ENCODE assay signal across 8 cellular contexts in the genomic region with DNA sequence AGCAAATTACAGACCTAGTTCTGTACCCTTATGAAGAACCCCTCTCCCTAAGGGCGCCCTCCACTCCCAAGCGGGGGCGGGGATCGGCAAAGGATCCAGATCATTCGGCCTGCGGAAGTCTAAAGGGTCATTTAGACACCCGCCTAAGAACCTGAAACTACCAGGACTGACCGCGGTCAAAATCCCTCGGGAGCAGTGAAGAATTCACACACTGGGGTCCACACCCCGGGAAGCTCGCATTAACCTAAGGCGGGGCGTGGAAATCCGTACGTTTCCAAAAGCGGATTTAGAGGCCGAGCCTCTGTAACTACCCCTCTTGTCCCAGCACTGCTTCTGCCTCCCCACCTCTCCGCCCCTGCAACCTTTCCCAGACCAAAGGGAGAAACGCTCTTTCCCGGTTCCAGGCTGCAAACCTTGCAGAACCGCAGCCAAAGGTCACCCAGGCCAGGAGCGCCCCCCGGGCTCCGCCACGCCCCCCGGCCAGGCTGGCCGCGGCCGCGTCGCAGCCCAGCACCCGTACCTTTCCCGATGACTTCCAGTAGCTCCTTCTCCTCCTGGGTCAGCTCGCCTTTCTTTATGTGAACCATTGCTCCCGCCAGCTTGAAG. TPM values are rescaled to one million over a fixed set of nuclear protein-coding genes. Genes with fewer than 3 reads are reported as not detected.
DNase-seq lines count a peak whose midpoint lies in the region; ATAC-seq, FAIRE-seq and TF ChIP-seq lines count a peak whose summit lies in the region.

No MANE protein-coding gene starts in this region.

- H4K5ac ChIP-seq in H9 (ENCODE audit: insufficient read length, low read depth, low read length) (no peak overlapping the region), mesendoderm (ENCODE audit: low read length) (no peak overlapping the region)

- H3K9me3 Mint-ChIP-seq in CD8-positive, alpha-beta T cell, result no peaks in the 10 kb centered on the region
- no peaks in the 10 kb centered on the region for H3K9me3 Mint-ChIP-seq in H9

- peaks cover 40% of the 10 kb centered on the region for H3K4me1 ChIP-seq in CD8-positive, alpha-beta T cell (ENCODE audit: insufficient read depth, low read length)
- H3K4me1 ChIP-seq in H9 (ENCODE audit: insufficient read depth, low read length) (peaks cover 6% of the 10 kb centered on the region; the same call in 1 of the 2 replicates), mesendoderm (ENCODE audit: control insufficient read depth, low read depth, low read length) (peaks cover 7% of the 10 kb centered on the region), thyroid gland (peaks cover 23 to 36% of the 10 kb centered on the region in 2 donors)

- peak in 3 of 7 experiments; percentile 7 to 22 (median 15) for DNase-seq in CD8-positive, alpha-beta T cell
- no peak for DNase-seq in H9
- peak; percentile 39 for DNase-seq in RKO (ENCODE audit: low spot score)
- peak in 2 of 10 donors; percentile 16 to 56 for DNase-seq in dorsolateral prefrontal cortex
- no peak for DNase-seq in mesendoderm
- peak in 1 of 2 donors; percentile 30 for DNase-seq in thyroid gland
- DNase-seq in GM12891 (ENCODE audit: insufficient read length, low spot score), result no peak
- no peak for DNase-seq in Ammon's horn (ENCODE audit: low spot score)

- peaks cover 10% of the 10 kb centered on the region for H3K23me2 ChIP-seq in H9 (ENCODE audit: insufficient read length, low read depth, low read length, poor library complexity, severe bottlenecking)

- peak overlapping the region; percentile 36 for H3K18ac ChIP-seq in H9 (ENCODE audit: insufficient read length, low read depth, low read length)
- peak overlapping the region; percentile 25 for H3K18ac ChIP-seq in mesendoderm (ENCODE audit: low read length)

- intact Hi-C loops in CD8-positive, alpha-beta T cell (cut with DNase I, micrococcal nuclease), result loop anchor here (1.0 to 10.0 kb wide), 6 partner anchors 42 to 1297 kb away; a partner anchor contains a TSS
- intact Hi-C loops in dorsolateral prefrontal cortex (cut with DNase I), result loop anchor here in 1 of 2 donors (5.0 kb wide), 1 partner anchor 223 kb away; a partner anchor contains a TSS
- intact Hi-C loops in thyroid gland (cut with DNase I), result loop anchor here (10.0 kb wide), 1 partner anchor 110 kb away; a partner anchor contains a TSS

- ATAC-seq in CD8-positive, alpha-beta T cell, result peak; percentile 2

- peaks cover 23% of the 10 kb centered on the region for H3K36me3 Mint-ChIP-seq in CD8-positive, alpha-beta T cell
- H3K36me3 Mint-ChIP-seq in H9 (ENCODE audit: insufficient read depth in 1 of 3, low read depth in 3 of 3), result peaks cover 0 to 1% (median 0%) of the 10 kb centered on the region in 3 experiments; a peak in 2 of 7 replicates

- no peak overlapping the region for H3K23ac ChIP-seq in H9 (ENCODE audit: insufficient read length, low read depth, low read length)
- H3K23ac ChIP-seq in mesendoderm (ENCODE audit: low read length), result no peak overlapping the region

- CTCF ChIA-PET in CD8-positive, alpha-beta T cell (lab: Charles Lee), result interaction anchor here (1.2 kb wide), 1 partner anchor 223 kb away, joined by 3 read pairs; a partner anchor contains a TSS

- H3K27me3 Mint-ChIP-seq in CD8-positive, alpha-beta T cell (ENCODE audit: low read depth), result no peaks in the 10 kb centered on the region
- H3K27me3 Mint-ChIP-seq in H9 (ENCODE audit: low read depth), result no peaks in the 10 kb centered on the region

- H3K4ac ChIP-seq in H9 (ENCODE audit: low read depth, low read length) (no peak overlapping the region), mesendoderm (ENCODE audit: low read depth, low read length) (peak overlapping the region; percentile 57)

- H3K36me3 ChIP-seq in CD8-positive, alpha-beta T cell (ENCODE audit: insufficient read depth, low read length), result no peaks in the 10 kb centered on the region
- H3K36me3 ChIP-seq in mesendoderm (ENCODE audit: control insufficient read depth, insufficient read depth, low read length) (no peaks in the 10 kb centered on the region), thyroid gland (no peaks in the 10 kb centered on the region)

- no peak for TF ChIP-seq POLR2A in thyroid gland (IDR thresholded peaks at IDR 0.05)
- no peak for TF ChIP-seq POLR2A in GM12891 (IDR thresholded peaks at IDR 0.05; ENCODE audit: low read depth, low read length)

- no peak overlapping the region for H2BK12ac ChIP-seq in H9 (ENCODE audit: insufficient read length, low read depth, low read length)

- H4K8ac ChIP-seq in H9 (replicated peaks; ENCODE audit: insufficient read length, low read depth, low read length), result no peak overlapping the region
- H4K8ac ChIP-seq in mesendoderm (ENCODE audit: low read depth, low read length), result no peak overlapping the region

- POLR2A ChIA-PET in CD8-positive, alpha-beta T cell (lab: Charles Lee), result interaction anchor here (0.8 to 2.5 kb wide), 6 partner anchors 12 to 224 kb away, joined by 3 to 28 read pairs (median 5); a partner anchor contains a TSS

- no CpG with 5 or more reads among the region's 36 CpGs for WGBS in H9 (ENCODE audit: extremely low coverage, insufficient read length, low lambda C conversion rate)
- no CpG with 5 or more reads among the region's 36 CpGs for WGBS in mesendoderm (ENCODE audit: extremely low coverage, insufficient coverage, low lambda C conversion rate)
- 0 to 1% methylated on average over 26 to 31 of the region's 36 CpGs for WGBS in thyroid gland, 2 donors

- peaks cover 64% of the 10 kb centered on the region for H3K4me1 Mint-ChIP-seq in CD8-positive, alpha-beta T cell (ENCODE audit: low read depth)
- H3K4me1 Mint-ChIP-seq in H9, result peaks cover 36% of the 10 kb centered on the region in 2 experiments

- H4K91ac ChIP-seq in H9 (ENCODE audit: insufficient read length, low read depth, low read length), result no peak overlapping the region

- H3K14ac ChIP-seq in H9 (ENCODE audit: insufficient read depth, low read length), result 0 out of 2 replicates have a peak overlapping the region, but pooled peaks have one; percentile 58

- H2BK15ac ChIP-seq in H9 (ENCODE audit: low read depth, low read length), result no peak overlapping the region
- no peak overlapping the region for H2BK15ac ChIP-seq in mesendoderm (replicated peaks; ENCODE audit: low read depth)

- no peak overlapping the region for H3T11ph ChIP-seq in H9 (ENCODE audit: low read length)

- H3K9ac ChIP-seq in H9 (ENCODE audit: extremely low read depth, insufficient read length, low read length) (peak overlapping the region; percentile 73), mesendoderm (ENCODE audit: low read length) (peak overlapping the region; percentile 90)

- H2BK120ac ChIP-seq in H9 (ENCODE audit: low read depth, low read length, poor library complexity, severe bottlenecking) (no peak overlapping the region), mesendoderm (ENCODE audit: low read depth, low read length) (no peak overlapping the region)

- peak overlapping the region; percentile 96 for H3K4me3 ChIP-seq in CD8-positive, alpha-beta T cell (ENCODE audit: low read depth, low read length)
- H3K4me3 ChIP-seq in dorsolateral prefrontal cortex (peak overlapping the region; percentile 58 to 100 (median 94)), mesendoderm (ENCODE audit: low read length) (peak overlapping the region; percentile 93), thyroid gland (replicated peaks in 1 of 3) (peak overlapping the region; percentile 62 to 97 (median 91))

- peak overlapping the region; percentile 83 for H3K27ac ChIP-seq in CD8-positive, alpha-beta T cell (ENCODE audit: low read depth, low read length)
- no peak overlapping the region for H3K27ac ChIP-seq in H9 (ENCODE audit: insufficient read length, low read depth, low read length)
- peak overlapping the region; percentile 77 to 100 (median 97) for H3K27ac ChIP-seq in dorsolateral prefrontal cortex
- peak overlapping the region; percentile 92 for H3K27ac ChIP-seq in mesendoderm (ENCODE audit: low read depth, low read length)
- H3K27ac ChIP-seq in thyroid gland, result peak overlapping the region; percentile 77 to 97 (median 95)

- H3K4me2 ChIP-seq in H9 (ENCODE audit: insufficient read depth, insufficient read length, low read length) (peak overlapping the region; percentile 93), mesendoderm (ENCODE audit: low read length) (peak overlapping the region; percentile 87)

- H3K79me2 ChIP-seq in H9 (ENCODE audit: insufficient read depth, low read length) (peaks cover 22% of the 10 kb centered on the region; the same call in 1 of the 2 replicates), mesendoderm (ENCODE audit: control insufficient read depth, insufficient read depth, low read length) (peaks cover 42% of the 10 kb centered on the region)

- H4K20me1 ChIP-seq in H9 (ENCODE audit: control insufficient read depth, insufficient read depth, insufficient read length), result no peaks in the 10 kb centered on the region

- peak overlapping the region; percentile 71 for H2AFZ ChIP-seq in H9 (ENCODE audit: low read length)

- H3K4me3 Mint-ChIP-seq in CD8-positive, alpha-beta T cell, result peak overlapping the region; percentile 99
- H3K4me3 Mint-ChIP-seq in H9, result peak overlapping the region; percentile 99 to 100

- no peak for TF ChIP-seq CTCF in CD8-positive, alpha-beta T cell (IDR thresholded peaks at IDR 0.05)
- TF ChIP-seq CTCF in H9 (conservative IDR thresholded peaks at IDR 0.05), result no peak
- no peak for TF ChIP-seq CTCF in dorsolateral prefrontal cortex (IDR thresholded peaks at IDR 0.05 in 54 of 56, conservative IDR thresholded peaks at IDR 0.05 in 2 of 56; ENCODE audit: low read depth in 1 of 56, partially characterized antibody in 56 of 56)
- no peak for TF ChIP-seq CTCF in thyroid gland (IDR thresholded peaks at IDR 0.05)

- FAIRE-seq in GM12891 (lab: Jason Lieb, UNC), result no peak

- no peaks in the 10 kb centered on the region for H3K27me3 ChIP-seq in CD8-positive, alpha-beta T cell (ENCODE audit: insufficient read depth, low read length)
- no peaks in the 10 kb centered on the region for H3K27me3 ChIP-seq in H9 (ENCODE audit: insufficient read depth, low read length)
- no peaks in the 10 kb centered on the region for H3K27me3 ChIP-seq in dorsolateral prefrontal cortex
- no peaks in the 10 kb centered on the region for H3K27me3 ChIP-seq in mesendoderm (ENCODE audit: insufficient read depth, low read length, poor library complexity)
- no peaks in the 10 kb centered on the region for H3K27me3 ChIP-seq in thyroid gland

- H2BK5ac ChIP-seq in H9 (ENCODE audit: insufficient read length, low read length), result no peak overlapping the region
- no peak overlapping the region for H2BK5ac ChIP-seq in mesendoderm (ENCODE audit: low read length)

- H3K56ac ChIP-seq in H9 (ENCODE audit: insufficient read length, low read depth, low read length) (no peak overlapping the region), mesendoderm (ENCODE audit: low read length) (peak overlapping the region; percentile 92)

- H2AK5ac ChIP-seq in H9 (ENCODE audit: insufficient read length, low read length) (no peak overlapping the region), mesendoderm (ENCODE audit: low read length) (no peak overlapping the region)

- H2BK20ac ChIP-seq in H9 (ENCODE audit: low read depth, low read length, poor library complexity, severe bottlenecking), result no peak overlapping the region

- no peaks in the 10 kb centered on the region for H3K9me3 ChIP-seq in CD8-positive, alpha-beta T cell (ENCODE audit: low read length)
- H3K9me3 ChIP-seq in H9 (ENCODE audit: control insufficient read depth, low read depth, low read length) (no peaks in the 10 kb centered on the region), thyroid gland (no peaks in the 10 kb centered on the region)

- H3K27ac Mint-ChIP-seq in CD8-positive, alpha-beta T cell, result peak overlapping the region; percentile 99
- peak overlapping the region; percentile 93 to 100 (median 100); a peak in 4 of 7 replicates for H3K27ac Mint-ChIP-seq in H9

- H3K79me1 ChIP-seq in H9 (ENCODE audit: insufficient read depth, low read depth, low read length, poor library complexity, severe bottlenecking) (no peaks in the 10 kb centered on the region), mesendoderm (ENCODE audit: low read length) (peaks cover 13% of the 10 kb centered on the region)

RNA-seq across cellular contexts. Expression of a gene that starts 0.5 kb away (rescaled TPM):
- total RNA-seq in CD8-positive, alpha-beta T cell, result 1 to 10 TPM; 3.9 TPM
- total RNA-seq in H9 (2021) (10.4 and 12.7 TPM in 2 replicates), dorsolateral prefrontal cortex (10 to 100 TPM; 19.4 to 57.2 (median 37.9) TPM), thyroid gland (10 to 100 TPM; 21.2 to 35.1 (median 23.9) TPM)
- polyA plus RNA-seq in mesendoderm (2013, experiment 1 of 2), result 6.3 TPM
- 6.5 TPM for polyA plus RNA-seq in mesendoderm (2013, experiment 2 of 2)
- polyA plus RNA-seq in GM12891 (2012; ENCODE audit: low read depth, missing spikeins), result 0.09 TPM

RNA-seq across cellular contexts. Expression of a gene that starts 0.9 kb away (rescaled TPM):
- total RNA-seq in CD8-positive, alpha-beta T cell, result 10 to 100 TPM; 23.2 to 23.8 TPM
- total RNA-seq in H9 (2021), result 60.2 and 64.6 TPM in 2 replicates
- 10 to 100 TPM; 10.3 to 36.8 (median 24.1) TPM for total RNA-seq in dorsolateral prefrontal cortex
- polyA plus RNA-seq in mesendoderm (2013, experiment 1 of 2), result 92.1 TPM
- 94.1 TPM for polyA plus RNA-seq in mesendoderm (2013, experiment 2 of 2)
- total RNA-seq in thyroid gland, result 10 to 100 TPM; 63.0 to 69.0 (median 66.8) TPM
- 2.5 TPM for polyA plus RNA-seq in GM12891 (2012; ENCODE audit: low read depth, missing spikeins)
